1 cellular context compared by ENCODE assay signal in the genomic region with DNA sequence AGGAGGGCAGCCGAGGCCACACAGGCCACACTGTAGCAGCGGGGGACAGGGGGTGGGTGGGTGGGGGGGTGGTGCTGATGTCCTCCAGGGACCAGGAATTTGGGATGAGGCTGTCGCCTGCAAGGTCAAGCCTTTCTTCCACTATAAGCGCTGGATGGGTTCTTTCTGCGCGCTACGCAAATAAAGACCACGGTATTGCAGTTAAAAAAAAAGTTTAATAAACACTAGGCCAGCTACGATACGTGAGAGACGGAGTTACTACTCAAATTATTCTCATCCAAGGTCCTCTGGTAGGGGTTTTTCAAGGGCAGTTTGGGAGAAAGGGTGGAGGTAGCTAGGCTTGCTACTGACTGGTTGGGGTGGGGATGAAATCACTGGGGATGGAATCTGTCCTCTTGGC.
TF ChIP-seq lines count a peak whose summit lies in the region.

No MANE protein-coding gene starts in this region.

TF ChIP-seq in HCT116, 20 proteins besides CTCF, POLR2A, EP300 and RAD21 (continued from another document):
- TF ChIP-seq, protein P1, sequence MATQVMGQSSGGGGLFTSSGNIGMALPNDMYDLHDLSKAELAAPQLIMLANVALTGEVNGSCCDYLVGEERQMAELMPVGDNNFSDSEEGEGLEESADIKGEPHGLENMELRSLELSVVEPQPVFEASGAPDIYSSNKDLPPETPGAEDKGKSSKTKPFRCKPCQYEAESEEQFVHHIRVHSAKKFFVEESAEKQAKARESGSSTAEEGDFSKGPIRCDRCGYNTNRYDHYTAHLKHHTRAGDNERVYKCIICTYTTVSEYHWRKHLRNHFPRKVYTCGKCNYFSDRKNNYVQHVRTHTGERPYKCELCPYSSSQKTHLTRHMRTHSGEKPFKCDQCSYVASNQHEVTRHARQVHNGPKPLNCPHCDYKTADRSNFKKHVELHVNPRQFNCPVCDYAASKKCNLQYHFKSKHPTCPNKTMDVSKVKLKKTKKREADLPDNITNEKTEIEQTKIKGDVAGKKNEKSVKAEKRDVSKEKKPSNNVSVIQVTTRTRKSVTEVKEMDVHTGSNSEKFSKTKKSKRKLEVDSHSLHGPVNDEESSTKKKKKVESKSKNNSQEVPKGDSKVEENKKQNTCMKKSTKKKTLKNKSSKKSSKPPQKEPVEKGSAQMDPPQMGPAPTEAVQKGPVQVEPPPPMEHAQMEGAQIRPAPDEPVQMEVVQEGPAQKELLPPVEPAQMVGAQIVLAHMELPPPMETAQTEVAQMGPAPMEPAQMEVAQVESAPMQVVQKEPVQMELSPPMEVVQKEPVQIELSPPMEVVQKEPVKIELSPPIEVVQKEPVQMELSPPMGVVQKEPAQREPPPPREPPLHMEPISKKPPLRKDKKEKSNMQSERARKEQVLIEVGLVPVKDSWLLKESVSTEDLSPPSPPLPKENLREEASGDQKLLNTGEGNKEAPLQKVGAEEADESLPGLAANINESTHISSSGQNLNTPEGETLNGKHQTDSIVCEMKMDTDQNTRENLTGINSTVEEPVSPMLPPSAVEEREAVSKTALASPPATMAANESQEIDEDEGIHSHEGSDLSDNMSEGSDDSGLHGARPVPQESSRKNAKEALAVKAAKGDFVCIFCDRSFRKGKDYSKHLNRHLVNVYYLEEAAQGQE (IDR thresholded peaks at IDR 0.05; ENCODE audit: low read depth), result no peak
- TF ChIP-seq CEBPB (IDR thresholded peaks at IDR 0.05; ENCODE audit: low read depth), result no peak
- no peak for TF ChIP-seq SP1 (IDR thresholded peaks at IDR 0.05; ENCODE audit: low read depth)
- no peak for TF ChIP-seq POLR2AphosphoS5 (IDR thresholded peaks at IDR 0.05; ENCODE audit: low read depth, low read length)
- no peak for TF ChIP-seq TCF7L2 (IDR thresholded peaks at IDR 0.05; ENCODE audit: borderline replicate concordance, extremely low read depth, insufficient read depth, insufficient read length)
- no peak for TF ChIP-seq ZNF274 (IDR thresholded peaks at IDR 0.05; ENCODE audit: low read depth, low read length)
